8 cellular contexts compared by ENCODE assay signal in the genomic region with DNA sequence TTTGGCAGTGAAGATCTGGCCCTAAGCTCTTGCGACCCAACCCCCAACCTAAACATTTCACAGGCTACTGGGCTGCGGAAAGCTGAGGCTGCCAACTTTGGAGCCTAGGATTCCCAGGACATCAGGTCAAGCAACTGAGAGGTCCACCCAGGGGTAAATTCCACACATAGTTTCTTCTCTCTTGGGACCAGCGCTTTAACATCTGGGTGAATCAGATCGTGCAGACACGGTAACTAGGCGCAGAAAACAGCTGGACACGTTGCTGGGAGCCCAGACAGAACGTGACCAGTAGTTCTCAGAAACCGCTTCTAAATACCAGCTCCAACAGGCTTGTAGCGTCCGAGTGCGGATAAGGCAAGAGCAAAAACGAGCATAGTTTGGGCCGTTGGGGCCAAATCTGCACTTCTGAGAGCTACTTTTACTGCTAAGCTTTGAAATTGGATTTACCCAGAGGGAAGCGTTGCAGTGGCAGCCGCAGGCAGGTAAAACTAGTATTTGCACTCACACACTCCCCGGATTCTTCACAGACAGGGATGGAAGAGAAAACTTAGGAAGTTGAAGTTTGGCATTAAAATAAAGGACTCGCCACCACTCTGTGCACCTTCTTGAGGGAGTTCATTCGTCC. TPM values are rescaled to one million over a fixed set of nuclear protein-coding genes. Genes with fewer than 3 reads are reported as not detected.
DNase-seq lines count a peak whose midpoint lies in the region; ATAC-seq and TF ChIP-seq lines count a peak whose summit lies in the region.

No MANE protein-coding gene starts in this region.

- H4K20me1 ChIP-seq in mammary epithelial cell (ENCODE audit: insufficient read depth, low read length) = peaks cover 3% of the 10 kb centered on the region

- DNase-seq in activated T-cell treated with anti-CD3 and anti-CD28 coated beads for 4 hours = peak; percentile 7
- no peak for DNase-seq in activated T-cell treated with anti-CD3 and anti-CD28 coated beads, Interleukin-2, amount 50 U/mL, for 1 hour
- peak; percentile 43 for DNase-seq in NCI-H345 (lab: John Stamatoyannopoulos, UW)
- no peak for DNase-seq in mammary epithelial cell
- peak; percentile 94 for DNase-seq in kidney tubule cell (ENCODE audit: low spot score)
- no peak for DNase-seq in NCI-H2107 treated with DMSO at 0.1 percent for 48 hours (lab: John Stamatoyannopoulos, UW; ENCODE audit: unreplicated experiment)

- dilution Hi-C loops in mammary epithelial cell (cut with HindIII; ENCODE audit: low sequenced_read_pairs) = no loop called here

- ATAC-seq in HG02610 (IDR thresholded peaks at IDR 0.05; ENCODE audit: unreplicated experiment) = peak; percentile 24

- H2AFZ ChIP-seq in mammary epithelial cell (ENCODE audit: low read depth, low read length) = peak overlapping the region; percentile 97

- 0% methylated on average over 18 of the region's 19 CpGs for WGBS in mammary epithelial cell (ENCODE audit: low coverage, missing lambda C conversion rate)

- CTCF ChIA-PET in mammary epithelial cell (lab: Charles Lee; ENCODE audit: low non-redundant PET) = interaction anchor here (0.6 to 1.4 kb wide), 3 partner anchors 98 to 149 kb away, joined by 3 to 11 read pairs (median 5); no protein-coding TSS in a partner anchor

- H3K4me2 ChIP-seq in mammary epithelial cell (ENCODE audit: insufficient read depth, low read depth, low read length) = peak overlapping the region; percentile 98

- H3K9ac ChIP-seq in mammary epithelial cell (ENCODE audit: insufficient read depth, low read length) (peak overlapping the region; percentile 96), stomach smooth muscle (ENCODE audit: low read length in 2 of 2) (peak overlapping the region; percentile 72 to 92)

- in situ Hi-C loops in mammary epithelial cell (cut with MboI; ENCODE audit: low sequenced_read_pairs in 2 of 2) = loop anchor here in 1 of 2 donors (10.0 kb wide), 1 partner anchor 125 kb away; no protein-coding TSS in a partner anchor

- H3K4me3 ChIP-seq in mammary epithelial cell (replicated peaks in 1 of 3; ENCODE audit: insufficient read depth in 1 of 3, low read depth in 2 of 3, low read length in 3 of 3) = peak overlapping the region; percentile 65 to 91 (median 71)
- peak overlapping the region; percentile 83 to 96 for H3K4me3 ChIP-seq in stomach smooth muscle (ENCODE audit: low read length in 2 of 2)

- H3K36me3 ChIP-seq in mammary epithelial cell (ENCODE audit: insufficient read depth, low read length) (peaks cover 10% of the 10 kb centered on the region), stomach smooth muscle (ENCODE audit: control insufficient read depth in 2 of 2, insufficient read depth in 2 of 2, low read length in 2 of 2) (peaks cover 6 to 11% of the 10 kb centered on the region in 2 donors)

- no peak for TF ChIP-seq CTCF in mammary epithelial cell (conservative IDR thresholded peaks at IDR 0.05 in 1 of 2, IDR thresholded peaks at IDR 0.05 in 1 of 2; ENCODE audit: extremely low read depth in 1 of 2, insufficient read depth in 1 of 2, low read depth in 1 of 2, low read length in 2 of 2)

- H3K27ac ChIP-seq in mammary epithelial cell (ENCODE audit: insufficient read depth, low read depth, low read length) (peak overlapping the region; percentile 94), stomach smooth muscle (ENCODE audit: low read length) (peak overlapping the region; percentile 84)

- H3K4me1 ChIP-seq in mammary epithelial cell (ENCODE audit: insufficient read depth, low read length) (peaks cover 18% of the 10 kb centered on the region), stomach smooth muscle (ENCODE audit: control insufficient read depth, insufficient read depth, low read length) (peaks cover 30% of the 10 kb centered on the region)

- H3K9me3 ChIP-seq in mammary epithelial cell (replicated peaks; ENCODE audit: insufficient read depth, low read length) (no peaks in the 10 kb centered on the region), stomach smooth muscle (ENCODE audit: control insufficient read depth in 2 of 2, low read length in 2 of 2) (no peaks in the 10 kb centered on the region)

- H3K27me3 ChIP-seq in mammary epithelial cell (ENCODE audit: insufficient read depth, low read length) (no peaks in the 10 kb centered on the region), stomach smooth muscle (ENCODE audit: control insufficient read depth in 1 of 2, insufficient read depth in 2 of 2, low read length in 2 of 2) (no peaks in the 10 kb centered on the region)

- peaks cover 64% of the 10 kb centered on the region for H3K79me2 ChIP-seq in mammary epithelial cell (ENCODE audit: insufficient read depth, low read length)

- BruUV-seq in mammary epithelial cell (replicated peaks; lab: Mats Ljungman, UMichigan) = no TSS peak

- intact Hi-C loops in mammary epithelial cell (cut with micrococcal nuclease) = no loop called here

RNA-seq across cellular contexts. Expression of gene ITGA1, which starts 11.8 kb away (rescaled TPM):
- 10 to 100 TPM in 1 of 2 donors, 1 to 10 TPM in 1; 2.7 to 14.6 TPM for total RNA-seq in mammary epithelial cell
- polyA plus RNA-seq in mammary epithelial cell = 3.9 TPM
- 3.5 TPM for polyA minus RNA-seq in mammary epithelial cell

RNA-seq across cellular contexts. Expression of gene PELO, which starts 11.8 kb away (rescaled TPM):
- total RNA-seq in mammary epithelial cell = 10 to 100 TPM; 20.5 to 24.4 TPM
- 21.1 TPM for polyA plus RNA-seq in mammary epithelial cell
- 25.4 TPM for polyA minus RNA-seq in mammary epithelial cell

Comparison
In these comparisons a context has a peak if more than half of its experiments do, and no peak if none do; other contexts are left out.
1. DNase-seq: peak in activated T-cell treated with anti-CD3 and anti-CD28 coated beads for 4 hours (single experiment), NCI-H345 (single experiment) and kidney tubule cell (single experiment); none in activated T-cell treated with anti-CD3 and anti-CD28 coated beads, Interleukin-2, amount 50 U/mL, for 1 hour (single experiment), mammary epithelial cell (single experiment) and NCI-H2107 treated with DMSO at 0.1 percent for 48 hours (single experiment).